In the genomic region with DNA sequence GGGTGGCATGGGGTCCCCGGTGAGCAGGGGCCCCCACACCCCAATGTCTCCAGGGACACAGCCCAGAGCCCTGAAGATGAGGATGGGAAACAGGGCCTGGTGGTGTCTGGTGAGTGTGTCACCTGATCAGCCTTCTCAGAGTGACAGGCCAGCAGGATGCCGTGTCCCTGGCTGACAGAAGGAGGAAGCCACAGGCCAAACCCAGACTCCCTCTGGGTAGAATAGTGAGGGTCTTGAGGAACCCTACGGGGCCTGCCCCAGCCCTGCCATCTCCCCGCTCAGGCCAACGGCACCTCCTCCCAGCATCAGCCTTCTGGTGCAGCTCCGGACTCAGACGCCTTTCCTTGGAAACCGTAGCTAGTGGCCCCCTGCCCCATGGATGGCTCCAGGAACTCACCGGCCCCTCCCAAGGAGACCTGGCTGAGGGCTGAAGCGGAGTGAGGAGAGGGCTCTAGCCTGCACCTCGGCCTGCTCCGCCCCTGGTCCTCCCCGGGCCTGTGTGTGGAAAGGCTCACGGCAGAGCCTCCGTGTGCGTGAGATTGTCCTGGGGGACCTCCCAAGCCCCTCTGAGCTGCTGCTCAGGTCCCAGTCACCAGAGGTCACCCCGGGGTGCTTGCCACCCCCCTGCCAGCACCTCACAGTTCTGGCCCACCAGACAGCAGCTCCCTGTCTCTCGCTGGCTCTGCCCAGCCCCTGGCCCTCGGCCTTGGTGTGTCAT, we compare ENCODE assay signal across 8 cellular contexts. TPM values are rescaled to one million over a fixed set of nuclear protein-coding genes. Genes with fewer than 3 reads are reported as not detected.
A peak's percentile ranks its signal among the peaks of the same experiment; 100 is the strongest.
DNase-seq lines count a peak whose midpoint lies in the region; ATAC-seq and TF ChIP-seq lines count a peak whose summit lies in the region.
"Had no signal": no experiment of that assay in that cellular context is flagged by ENCODE, and none has a peak within 500 bp of the region (broad histone marks: within the 10 kb centered on the region; RNA-seq: fewer than 3 reads in every experiment).

No MANE protein-coding gene starts in this region.

- H3K4me1 Mint-ChIP-seq in stimulated activated memory B cell treated with anti-CD40 and anti-IgM and Interleukin-4, amounts not matched to agents 10 μg/mL and 1 μg/mL and 100 μg/mL, for 72 hours: peaks cover 83% of the 10 kb centered on the region

- intact Hi-C loops in heart right ventricle (cut with DNase I): no loop called here

- H3K9ac ChIP-seq in GM23248 (peak overlapping the region; percentile 59), SK-N-MC (ENCODE audit: insufficient read length) (peak overlapping the region; percentile 63)

- no peaks in the 10 kb centered on the region; the same call in 1 of the 2 replicates for H4K20me1 ChIP-seq in GM23248 (ENCODE audit: insufficient read depth)

- in situ Hi-C loops in GM23248 (cut with MboI): no loop called here

- H3F3A ChIP-seq in GM23248 (ENCODE audit: insufficient read depth): no peaks in the 10 kb centered on the region

- H3K27me3 ChIP-seq in GM23248 (replicated peaks; ENCODE audit: insufficient read depth): no peaks in the 10 kb centered on the region
- H3K27me3 ChIP-seq in heart right ventricle: no peaks in the 10 kb centered on the region

- DNase-seq in GM23248 (no peak), SK-N-MC (ENCODE audit: low read depth, low spot score) (no peak), heart right ventricle (peak in 1 of 2 donors; percentile 13), NCI-H2029 (lab: John Stamatoyannopoulos, UW) (no peak)
- DNase-seq in effector CD8-positive, alpha-beta T cell (lab: John Stamatoyannopoulos, UW): no peak
- DNase-seq: NCI-H510A had no signal

- ATAC-seq in heart right ventricle (peak in 4 of 8 donors; percentile 2 to 13 (median 5)), HG02938 (IDR thresholded peaks at IDR 0.05; ENCODE audit: unreplicated experiment) (no peak)
- peak; percentile 53 for ATAC-seq in stimulated activated memory B cell treated with anti-CD40 and anti-IgM and Interleukin-4, amounts not matched to agents 10 μg/mL and 1 μg/mL and 100 μg/mL, for 72 hours

- no peaks in the 10 kb centered on the region for H3K36me3 ChIP-seq in GM23248 (ENCODE audit: low read depth)
- peaks cover 3% of the 10 kb centered on the region; the same call in 1 of the 2 replicates for H3K36me3 ChIP-seq in SK-N-MC (ENCODE audit: insufficient read depth, low read length)
- peaks cover 0 to 31% (median 8%) of the 10 kb centered on the region in 9 donors for H3K36me3 ChIP-seq in heart right ventricle

- H3K27me3 Mint-ChIP-seq in stimulated activated memory B cell treated with anti-CD40 and anti-IgM and Interleukin-4, amounts not matched to agents 10 μg/mL and 1 μg/mL and 100 μg/mL, for 72 hours: no peaks in the 10 kb centered on the region

- H2AFZ ChIP-seq in GM23248: no peak overlapping the region

- 71% methylated on average over 19 of the region's 19 CpGs for WGBS in GM23248 (ENCODE audit: low coverage in 1 of 2, low lambda C conversion rate in 2 of 2, missing lambda C conversion rate in 2 of 2), 2 experiments
- WGBS in heart right ventricle, 2 donors: 74 to 76% methylated on average over 19 of the region's 19 CpGs

- H3K4me3 ChIP-seq in GM23248 (no peak overlapping the region), SK-N-MC (peak overlapping the region; percentile 55), heart right ventricle (peak overlapping the region in 1 of 10 donors; percentile 34)

- peaks cover 79% of the 10 kb centered on the region for H3K79me2 ChIP-seq in GM23248 (ENCODE audit: insufficient read depth)

- H3K9me3 Mint-ChIP-seq in stimulated activated memory B cell treated with anti-CD40 and anti-IgM and Interleukin-4, amounts not matched to agents 10 μg/mL and 1 μg/mL and 100 μg/mL, for 72 hours: no peaks in the 10 kb centered on the region

- peak overlapping the region; percentile 74 for H3K4me3 Mint-ChIP-seq in stimulated activated memory B cell treated with anti-CD40 and anti-IgM and Interleukin-4, amounts not matched to agents 10 μg/mL and 1 μg/mL and 100 μg/mL, for 72 hours

- H3K36me3 Mint-ChIP-seq in stimulated activated memory B cell treated with anti-CD40 and anti-IgM and Interleukin-4, amounts not matched to agents 10 μg/mL and 1 μg/mL and 100 μg/mL, for 72 hours: peaks cover 4% of the 10 kb centered on the region

- H3K9me2 ChIP-seq in GM23248 (ENCODE audit: insufficient read depth): no peaks in the 10 kb centered on the region

- TF ChIP-seq CTCF in heart right ventricle (IDR thresholded peaks at IDR 0.05): no peak

- H3K4me2 ChIP-seq in GM23248 (ENCODE audit: unreplicated experiment): peak overlapping the region; percentile 34

- H3K4me1 ChIP-seq in GM23248 (ENCODE audit: insufficient read depth) (peaks cover 32% of the 10 kb centered on the region), heart right ventricle (peaks cover 70 to 88% (median 81%) of the 10 kb centered on the region in 9 donors)

- peak overlapping the region; percentile 95 for H3K27ac Mint-ChIP-seq in stimulated activated memory B cell treated with anti-CD40 and anti-IgM and Interleukin-4, amounts not matched to agents 10 μg/mL and 1 μg/mL and 100 μg/mL, for 72 hours

- peak overlapping the region; percentile 44 for H3K27ac ChIP-seq in GM23248
- peak overlapping the region; percentile 64 for H3K27ac ChIP-seq in SK-N-MC
- H3K27ac ChIP-seq in heart right ventricle: peak overlapping the region in 9 of 10 donors; percentile 73 to 96 (median 82)

- no peaks in the 10 kb centered on the region for H3K9me3 ChIP-seq in GM23248 (ENCODE audit: low read depth)
- H3K9me3 ChIP-seq in SK-N-MC (ENCODE audit: low read depth, low read length): no peaks in the 10 kb centered on the region
- H3K9me3 ChIP-seq in heart right ventricle: no peaks in the 10 kb centered on the region

RNA-seq across cellular contexts. Expression of a gene that starts 6.0 kb away (rescaled TPM):
- total RNA-seq in GM23248 (2014; rRNA removed; shearing (Covaris generic)): 21.7 and 51.7 TPM in 2 replicates
- polyA plus RNA-seq in GM23248 (2016; fragmentation: Nextera tagmentation; extraction: Ambion mirVana) (8.5 and 8.9 TPM in 2 replicates), heart right ventricle (10 to 100 TPM; 15.6 to 40.5 TPM)
- total RNA-seq in heart right ventricle: 10 to 100 TPM; 21.4 to 45.1 (median 28.1) TPM

RNA-seq across cellular contexts. Expression of a gene that starts 48.7 kb away (rescaled TPM):
- 2.7 and 3.1 TPM in 2 replicates for total RNA-seq in GM23248 (2014; rRNA removed; shearing (Covaris generic))
- 0.95 and 1.3 TPM in 2 replicates for polyA plus RNA-seq in GM23248 (2016; fragmentation: Nextera tagmentation; extraction: Ambion mirVana)
- 10 to 100 TPM in 3 of 10 donors, 1 to 10 TPM in 7; 2.5 to 14.7 (median 6.2) TPM for total RNA-seq in heart right ventricle
- polyA plus RNA-seq in heart right ventricle: 10 to 100 TPM in 1 of 2 donors, 1 to 10 TPM in 1; 5.5 to 10.5 TPM

RNA-seq across cellular contexts. Expression of a gene that starts 53.3 kb away (rescaled TPM):
- 0.22 TPM in 1 of 2 replicates, not detected in the other for total RNA-seq in GM23248 (2014; rRNA removed; shearing (Covaris generic))
- polyA plus RNA-seq in GM23248 (2016; fragmentation: Nextera tagmentation; extraction: Ambion mirVana): 0.13 TPM in 1 of 2 replicates, not detected in the other
- total RNA-seq in heart right ventricle: 10 to 100 TPM in 1 of 10 donors, 1 to 10 TPM in 9; 1.9 to 10.1 (median 2.8) TPM
- polyA plus RNA-seq in heart right ventricle: 1 to 10 TPM; 1.5 to 3.2 TPM
